In the genomic region with DNA sequence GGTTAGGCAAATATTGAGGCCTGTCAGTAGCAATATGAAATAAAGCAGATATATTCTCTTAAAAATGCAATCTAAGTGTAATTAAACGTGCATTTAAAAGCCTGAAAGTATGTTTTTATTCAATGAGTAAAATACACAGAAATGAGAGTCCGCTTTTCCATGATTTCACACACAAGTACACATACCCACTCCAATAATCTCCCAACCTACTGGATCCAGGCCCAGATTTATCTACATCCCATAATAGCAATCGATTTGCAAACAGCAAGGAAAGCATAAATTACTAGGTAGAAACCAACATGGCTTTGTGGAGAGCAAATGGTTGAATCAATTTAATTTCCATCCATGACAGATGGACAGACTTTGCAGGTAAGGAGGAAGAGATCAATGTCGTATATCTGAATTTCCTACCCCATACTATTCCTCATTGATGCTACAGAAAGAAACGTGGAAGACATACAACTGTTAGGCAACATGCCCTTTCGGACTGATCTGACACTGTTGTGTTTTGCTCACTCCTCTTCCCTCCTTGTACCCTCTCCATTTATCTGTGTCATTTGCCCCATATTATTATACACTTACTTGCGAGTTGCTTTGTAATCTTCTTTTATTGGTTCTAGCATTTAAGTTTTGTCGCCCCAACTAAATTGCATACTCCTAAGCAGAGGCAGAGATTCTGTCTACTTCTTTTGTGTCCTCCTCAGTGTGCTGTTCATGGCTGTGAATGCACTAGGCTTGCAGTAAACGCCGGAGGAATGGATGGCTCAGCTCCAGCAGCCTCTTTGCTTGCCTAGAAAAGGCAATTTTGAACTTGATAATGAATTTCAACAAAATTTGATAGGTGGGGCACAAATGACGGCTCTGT, we compare ENCODE assay signal across 13 cellular contexts.
A peak's percentile ranks its signal among the peaks of the same experiment; 100 is the strongest.
DNase-seq lines count a peak whose midpoint lies in the region; ATAC-seq and TF ChIP-seq lines count a peak whose summit lies in the region.
"Had no signal": no experiment of that assay in that cellular context is flagged by ENCODE, and none has a peak within 500 bp of the region (broad histone marks: within the 10 kb centered on the region; RNA-seq: fewer than 3 reads in every experiment).

No MANE protein-coding gene starts in this region.

- 34 to 39% methylated on average over 8 to 11 of the region's 11 CpGs for WGBS in transverse colon (ENCODE audit: low coverage in 1 of 2), 2 donors

- H3K9me3 ChIP-seq in transverse colon (no peaks in the 10 kb centered on the region), MG63 (no peaks in the 10 kb centered on the region)

- intact Hi-C loops in transverse colon (cut with DNase I; ENCODE audit: low total_unique reads): no loop called here

- TF ChIP-seq CTCF in transverse colon (IDR thresholded peaks at IDR 0.05): no peak

- DNase-seq in NCI-H345 treated with DMSO at 0.1 percent for 48 hours (lab: John Stamatoyannopoulos, UW; ENCODE audit: unreplicated experiment) (peak; percentile 40), epithelial cell of prostate (ENCODE audit: low read depth, low spot score) (no peak), mucosa of gallbladder (ENCODE audit: low spot score) (peak; percentile 42), transverse colon (peak; percentile 35), erythroblast (lab: John Stamatoyannopoulos, UW) (no peak), MG63 (no peak), DMS114 treated with DMSO at 0.1 percent for 48 hours (lab: John Stamatoyannopoulos, UW; ENCODE audit: unreplicated experiment) (no peak)
- DNase-seq: DND-41; immature natural killer cell; NCI-H2171; stimulated activated CD4-positive, alpha-beta T cell treated with anti-CD3 and anti-CD28 coated beads, Interleukin-12 subunit alpha, Interleukin-12 subunit beta, amount 100 ng/mL, for 4 hours; stimulated activated naive CD8-positive, alpha-beta T cell treated with anti-CD3 and anti-CD28 coated beads, Interleukin-15, Interleukin-2, amounts not matched to agents 100 U/mL and 50 U/mL, for 24 hours had no signal

- TF ChIP-seq EP300 in transverse colon (IDR thresholded peaks at IDR 0.05; ENCODE audit: low read depth): no peak

- peaks cover 15 to 47% (median 28%) of the 10 kb centered on the region in 4 donors for H3K4me1 ChIP-seq in transverse colon

- peak overlapping the region; percentile 55 for H3K27ac ChIP-seq in epithelial cell of prostate
- H3K27ac ChIP-seq in transverse colon: peak overlapping the region; percentile 69 to 82 (median 72)

- H3K4me3 ChIP-seq in transverse colon (peak overlapping the region in 2 of 4 donors; percentile 3 to 33), MG63 (no peak overlapping the region)

- H3K27me3 ChIP-seq in transverse colon: no peaks in the 10 kb centered on the region
- no peaks in the 10 kb centered on the region for H3K27me3 ChIP-seq in MG63

- TF ChIP-seq POLR2A in transverse colon (IDR thresholded peaks at IDR 0.05) (no peak), erythroblast (IDR thresholded peaks at IDR 0.05; ENCODE audit: low read length) (no peak)

- in situ Hi-C loops in transverse colon (cut with MboI; ENCODE audit: low pct_ligation_motif_present in 1 of 4, low pct_unique_long_range_greater_than_20kb in 1 of 4, low sequenced_read_pairs in 3 of 4): no loop called here

- ATAC-seq in GM21825 (IDR thresholded peaks at IDR 0.05; ENCODE audit: unreplicated experiment): no peak
- ATAC-seq: stimulated activated naive CD8-positive, alpha-beta T cell treated with anti-CD3 and anti-CD28 coated beads, Interleukin-15, Interleukin-2, amounts not matched to agents 100 U/mL and 50 U/mL, for 24 hours had no signal

- H3K36me3 ChIP-seq in transverse colon (no peaks in the 10 kb centered on the region), MG63 (peaks cover 25% of the 10 kb centered on the region)

Comparison
In these comparisons a context has a peak if more than half of its experiments do, and no peak if none do; other contexts are left out.
1. DNase-seq: peak in NCI-H345 treated with DMSO at 0.1 percent for 48 hours (single experiment), mucosa of gallbladder (single experiment) and transverse colon (single experiment); none in epithelial cell of prostate (single experiment), erythroblast (0 of 2), MG63 (single experiment) and DMS114 treated with DMSO at 0.1 percent for 48 hours (single experiment).